ENCODE assay signal across 23 cellular contexts in the genomic region with DNA sequence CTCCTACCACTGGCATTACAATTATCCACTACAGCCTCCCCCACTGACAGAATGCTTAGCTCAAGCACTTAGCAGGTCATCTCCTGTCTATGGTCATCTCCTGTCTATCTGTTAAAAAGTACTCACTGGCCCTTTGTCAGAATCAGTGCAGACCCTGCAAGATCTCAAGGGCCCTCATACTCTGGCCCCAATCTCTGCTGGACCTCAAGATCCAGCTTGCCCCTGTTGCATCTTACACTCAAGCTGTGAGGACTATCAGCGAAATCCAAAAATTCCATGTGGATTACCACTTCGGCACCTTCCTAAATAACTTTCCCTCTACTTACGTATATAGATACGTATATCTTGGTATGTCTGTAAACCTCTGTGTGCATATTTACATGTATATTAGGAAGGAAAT.
"Had no signal": no experiment of that assay in that cellular context is flagged by ENCODE, and none has a peak within 500 bp of the region (broad histone marks: within the 10 kb centered on the region; RNA-seq: fewer than 3 reads in every experiment).

No MANE protein-coding gene starts in this region.

- H3K9me3 Mint-ChIP-seq: dendritic cell treated with granulocyte-macrophage colony-stimulating factor and Interleukin-4, amounts not matched to agents 40 ng/mL and 50 ng/mL, for 4 days; neural crest cell had no signal

- H2AFZ ChIP-seq: hepatocyte had no signal

- H3K4me3 Mint-ChIP-seq: dendritic cell treated with granulocyte-macrophage colony-stimulating factor and Interleukin-4, amounts not matched to agents 40 ng/mL and 50 ng/mL, for 4 days; effector memory CD8-positive, alpha-beta T cell; neural crest cell had no signal

- H3K79me2 ChIP-seq: hepatocyte had no signal

- H3K4me3 ChIP-seq: hepatocyte, lung, spleen, stomach, thoracic aorta, transverse colon had no signal

- H3K4me2 ChIP-seq: hepatocyte had no signal

- H3K27me3 ChIP-seq: hepatocyte, spleen, stomach, transverse colon had no signal

- H3K9me3 ChIP-seq: stomach, thoracic aorta, transverse colon had no signal

- H3K27me3 Mint-ChIP-seq: dendritic cell treated with granulocyte-macrophage colony-stimulating factor and Interleukin-4, amounts not matched to agents 40 ng/mL and 50 ng/mL, for 4 days; effector memory CD8-positive, alpha-beta T cell; naive thymus-derived CD4-positive, alpha-beta T cell had no signal

- FAIRE-seq: colon, endothelial cell of umbilical vein had no signal

- H3K27ac ChIP-seq: foreskin keratinocyte, hepatocyte, stomach, thoracic aorta, transverse colon had no signal

- H3K36me3 ChIP-seq: spleen, stomach, thoracic aorta, transverse colon had no signal

- DNase-seq: effector memory CD8-positive, alpha-beta T cell; erythroblast; foreskin keratinocyte; left colon; left ventricle myocardium superior; mesenchymal stem cell; naive thymus-derived CD4-positive, alpha-beta T cell; posterior cingulate gyrus; spleen; stimulated activated CD4-positive, alpha-beta T cell treated with anti-CD3 and anti-CD28 coated beads, Interleukin-2, amount 100 ng/mL, for 24 hours; stimulated activated CD4-positive, alpha-beta T cell treated with anti-CD3 and anti-CD28 coated beads, Interleukin-4, amount 100 ng/mL, for 4 hours; stimulated activated naive CD4-positive, alpha-beta T cell; stomach; substantia nigra; transverse colon had no signal

- ATAC-seq: effector memory CD8-positive, alpha-beta T cell; foreskin keratinocyte; left colon; left ventricle myocardium superior; naive thymus-derived CD4-positive, alpha-beta T cell; sciatic nerve had no signal

- H3K4me1 ChIP-seq: foreskin keratinocyte, transverse colon had no signal

- H3K27ac Mint-ChIP-seq: dendritic cell treated with granulocyte-macrophage colony-stimulating factor and Interleukin-4, amounts not matched to agents 40 ng/mL and 50 ng/mL, for 4 days; naive thymus-derived CD4-positive, alpha-beta T cell had no signal
